In the genomic region with DNA sequence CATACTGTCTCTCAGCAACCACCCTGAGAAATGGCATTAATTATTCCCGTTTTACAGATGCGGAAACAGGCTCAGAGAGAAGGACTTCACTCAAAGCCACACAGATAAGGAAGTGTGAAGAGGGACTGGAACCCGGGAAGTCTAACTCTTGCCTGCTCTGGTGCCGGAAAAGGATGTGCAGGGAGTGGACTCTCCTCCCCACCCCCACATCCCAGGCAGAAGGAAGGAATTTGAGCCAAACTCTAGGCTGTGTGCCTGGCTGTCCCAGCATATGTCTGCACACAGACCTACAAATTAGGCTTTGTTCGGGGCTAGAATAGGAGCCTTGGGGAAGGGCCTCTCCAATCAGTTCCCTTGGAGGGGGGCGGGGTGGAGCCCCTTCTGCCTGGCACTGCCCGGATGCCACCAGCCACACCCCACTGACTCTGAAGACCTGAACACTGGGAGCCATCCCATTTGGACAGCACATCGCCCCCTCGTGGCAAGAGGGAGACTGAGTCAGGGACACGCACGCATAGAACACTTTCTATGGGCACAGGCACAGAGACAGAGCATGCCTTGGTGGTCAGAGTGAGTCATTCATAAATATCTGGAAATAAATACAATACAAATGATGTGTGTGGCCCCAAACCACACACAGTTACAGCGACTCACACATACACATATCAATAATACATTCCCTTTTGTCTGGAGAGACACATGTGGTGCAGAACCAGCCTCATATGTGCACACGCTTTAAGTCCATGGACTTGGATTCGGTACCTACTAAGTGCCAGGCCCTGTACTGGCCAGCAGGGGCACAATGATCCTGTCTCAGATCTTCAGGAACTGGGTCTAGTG, we compare ENCODE assay signal across 8 cellular contexts. TPM values are rescaled to one million over a fixed set of nuclear protein-coding genes. Genes with fewer than 3 reads are reported as not detected.
DNase-seq lines count a peak whose midpoint lies in the region; ATAC-seq, FAIRE-seq and TF ChIP-seq lines count a peak whose summit lies in the region.

No MANE protein-coding gene starts in this region.

- DNase-seq in GM12864 (ENCODE audit: low read depth) (no peak), HFFc6 (peak; percentile 94), NCI-H146 (lab: John Stamatoyannopoulos, UW) (peak; percentile 73), T-helper 17 cell (peak; percentile 54 to 63 (median 57)), astrocyte (ENCODE audit: low read depth) (peak; percentile 85), hepatic stellate cell (ENCODE audit: low spot score) (peak; percentile 95)

- peak; percentile 52 for FAIRE-seq in astrocyte (lab: Jason Lieb, UNC)

- H4K20me1 ChIP-seq in astrocyte (ENCODE audit: insufficient read depth, low read length): peaks cover 7% of the 10 kb centered on the region

- H3K27me3 Mint-ChIP-seq in HFFc6 (ENCODE audit: insufficient read depth): peaks cover 7% of the 10 kb centered on the region; the same call in 1 of the 2 replicates
- H3K27me3 Mint-ChIP-seq in T-helper 17 cell: peaks cover 35% of the 10 kb centered on the region
- peaks cover 11% of the 10 kb centered on the region for H3K27me3 Mint-ChIP-seq in astrocyte (ENCODE audit: low read depth, unreplicated experiment)

- ATAC-seq in T-helper 17 cell (peak; percentile 91), HG02588 (IDR thresholded peaks at IDR 0.05; ENCODE audit: unreplicated experiment) (no peak)

- H3K27me3 ChIP-seq in astrocyte (ENCODE audit: insufficient read depth, low read length): no peaks in the 10 kb centered on the region
- peaks cover 7 to 12% (median 10%) of the 10 kb centered on the region in 3 donors for H3K27me3 ChIP-seq in skeletal muscle tissue (ENCODE audit: control insufficient read depth in 3 of 3, insufficient read depth in 3 of 3, low read length in 3 of 3)

- H3K9me3 Mint-ChIP-seq in HFFc6 (no peaks in the 10 kb centered on the region), astrocyte (ENCODE audit: unreplicated experiment) (no peaks in the 10 kb centered on the region)

- peak overlapping the region; percentile 51 for H3K4me2 ChIP-seq in astrocyte (ENCODE audit: low read length)

- TF ChIP-seq CTCF in GM12864 (IDR thresholded peaks at IDR 0.05; ENCODE audit: low read depth, low read length, missing control alignments) (peak; percentile 83), HFFc6 (IDR thresholded peaks at IDR 0.05) (peak; percentile 96), astrocyte (IDR thresholded peaks at IDR 0.05; ENCODE audit: insufficient read depth, low read depth, low read length) (peak; percentile 91)

- H3K36me3 Mint-ChIP-seq in HFFc6 (ENCODE audit: low read depth) (no peaks in the 10 kb centered on the region), T-helper 17 cell (ENCODE audit: low read depth) (peaks cover 5% of the 10 kb centered on the region), astrocyte (ENCODE audit: low read depth, unreplicated experiment) (no peaks in the 10 kb centered on the region)

- H3K9me3 ChIP-seq in T-helper 17 cell (ENCODE audit: control insufficient read depth, low read length, poor library complexity, severe bottlenecking) (no peaks in the 10 kb centered on the region), astrocyte (ENCODE audit: insufficient read depth, low read depth, low read length) (no peaks in the 10 kb centered on the region), skeletal muscle tissue (ENCODE audit: control insufficient read depth in 3 of 3, low read length in 3 of 3) (no peaks in the 10 kb centered on the region)

- H3K27ac ChIP-seq in astrocyte (ENCODE audit: low read depth, low read length): peak overlapping the region; percentile 35
- peak overlapping the region; percentile 19 for H3K27ac ChIP-seq in skeletal muscle tissue (ENCODE audit: low read depth, low read length)

- H3K4me1 ChIP-seq in astrocyte (ENCODE audit: insufficient read depth, low read length) (peaks cover 32% of the 10 kb centered on the region), skeletal muscle tissue (ENCODE audit: control insufficient read depth in 3 of 3, insufficient read depth in 3 of 3, low read length in 3 of 3) (peaks cover 20 to 26% (median 26%) of the 10 kb centered on the region in 3 donors)

- H3K4me1 Mint-ChIP-seq in HFFc6 (ENCODE audit: low read depth) (peaks cover 48% of the 10 kb centered on the region), T-helper 17 cell (peaks cover 17% of the 10 kb centered on the region), astrocyte (ENCODE audit: low read depth, unreplicated experiment) (peaks cover 24% of the 10 kb centered on the region)

- H3K27ac Mint-ChIP-seq in HFFc6: peak overlapping the region; percentile 85
- H3K27ac Mint-ChIP-seq in T-helper 17 cell: no peak overlapping the region
- peak overlapping the region; percentile 35 for H3K27ac Mint-ChIP-seq in astrocyte (ENCODE audit: unreplicated experiment)

- H3K79me2 ChIP-seq in astrocyte (ENCODE audit: insufficient read depth, low read length): no peaks in the 10 kb centered on the region

- H3K4me3 Mint-ChIP-seq in HFFc6: peak overlapping the region; percentile 45
- peak overlapping the region; percentile 43 for H3K4me3 Mint-ChIP-seq in T-helper 17 cell
- H3K4me3 Mint-ChIP-seq in astrocyte (ENCODE audit: unreplicated experiment): peak overlapping the region; percentile 30

- H3K4me3 ChIP-seq in GM12864 (ENCODE audit: low read depth, low read length): no peak overlapping the region
- H3K4me3 ChIP-seq in astrocyte (ENCODE audit: insufficient read depth, low read depth, low read length): no peak overlapping the region
- H3K4me3 ChIP-seq in skeletal muscle tissue (ENCODE audit: low read length in 3 of 3): peak overlapping the region in 1 of 3 donors; percentile 4

- H2AFZ ChIP-seq in astrocyte (ENCODE audit: low read depth, low read length): no peak overlapping the region

- peak overlapping the region; percentile 42 for H3K9ac ChIP-seq in astrocyte (ENCODE audit: low read length)
- peak overlapping the region in 2 of 3 donors; percentile 32 to 41 for H3K9ac ChIP-seq in skeletal muscle tissue (ENCODE audit: low read depth in 1 of 3, low read length in 3 of 3)

- H3K36me3 ChIP-seq in astrocyte (ENCODE audit: insufficient read depth, low read length) (no peaks in the 10 kb centered on the region), skeletal muscle tissue (ENCODE audit: control insufficient read depth in 3 of 3, insufficient read depth in 3 of 3, low read length in 3 of 3) (no peaks in the 10 kb centered on the region)

RNA-seq across cellular contexts. Expression of gene LZTS2, which starts 13.1 kb away (rescaled TPM):
- 10 to 100 TPM; 66.8 to 80.5 (median 74.6) TPM for total RNA-seq in HFFc6 (2021; fragmentation: NEBNext Ultra II Directional; extraction: Animal tissue kit (Norgen Biotek cat#: 25700))
- total RNA-seq in T-helper 17 cell (10 to 100 TPM; 16.0 to 23.4 TPM), astrocyte (69.9 and 73.9 TPM in 2 replicates), skeletal muscle tissue (37.6 TPM)

RNA-seq across cellular contexts. Expression of gene PDZD7, which starts 18.2 kb away (rescaled TPM):
- 1 to 10 TPM; 1.1 to 1.9 (median 1.2) TPM for total RNA-seq in HFFc6 (2021; fragmentation: NEBNext Ultra II Directional; extraction: Animal tissue kit (Norgen Biotek cat#: 25700))
- 1 to 10 TPM in 1 of 2 donors, under 1 TPM in 1; 0.65 to 1.1 TPM for total RNA-seq in T-helper 17 cell
- total RNA-seq in astrocyte: 2.2 and 4.5 TPM in 2 replicates
- 1.0 TPM for total RNA-seq in skeletal muscle tissue

RNA-seq across cellular contexts. Expression of gene SFXN3, which starts 18.3 kb away (rescaled TPM):
- 10 to 100 TPM; 44.1 to 57.4 (median 50.5) TPM for total RNA-seq in HFFc6 (2021; fragmentation: NEBNext Ultra II Directional; extraction: Animal tissue kit (Norgen Biotek cat#: 25700))
- total RNA-seq in T-helper 17 cell: 10 to 100 TPM; 40.8 to 51.5 TPM
- total RNA-seq in astrocyte: 59.2 and 68.3 TPM in 2 replicates
- 18.8 TPM for total RNA-seq in skeletal muscle tissue

RNA-seq across cellular contexts. Expression of gene TWNK, which starts 25.4 kb away (rescaled TPM):
- total RNA-seq in HFFc6 (2021; fragmentation: NEBNext Ultra II Directional; extraction: Animal tissue kit (Norgen Biotek cat#: 25700)): 1 to 10 TPM; 5.7 to 9.5 (median 7.0) TPM
- total RNA-seq in T-helper 17 cell (1 to 10 TPM; 3.8 to 5.7 TPM), astrocyte (12.9 TPM in 2 replicates), skeletal muscle tissue (4.2 TPM)

RNA-seq across cellular contexts. Expression of gene MRPL43, which starts 25.4 kb away (rescaled TPM):
- total RNA-seq in HFFc6 (2021; fragmentation: NEBNext Ultra II Directional; extraction: Animal tissue kit (Norgen Biotek cat#: 25700)): 100 to 1,000 TPM; 101 to 120 (median 115) TPM
- total RNA-seq in T-helper 17 cell: 10 to 100 TPM; 30.8 to 39.0 TPM
- 61.3 and 75.1 TPM in 2 replicates for total RNA-seq in astrocyte
- 41.2 TPM for total RNA-seq in skeletal muscle tissue
